12 cellular contexts compared by ENCODE assay signal in the genomic region with DNA sequence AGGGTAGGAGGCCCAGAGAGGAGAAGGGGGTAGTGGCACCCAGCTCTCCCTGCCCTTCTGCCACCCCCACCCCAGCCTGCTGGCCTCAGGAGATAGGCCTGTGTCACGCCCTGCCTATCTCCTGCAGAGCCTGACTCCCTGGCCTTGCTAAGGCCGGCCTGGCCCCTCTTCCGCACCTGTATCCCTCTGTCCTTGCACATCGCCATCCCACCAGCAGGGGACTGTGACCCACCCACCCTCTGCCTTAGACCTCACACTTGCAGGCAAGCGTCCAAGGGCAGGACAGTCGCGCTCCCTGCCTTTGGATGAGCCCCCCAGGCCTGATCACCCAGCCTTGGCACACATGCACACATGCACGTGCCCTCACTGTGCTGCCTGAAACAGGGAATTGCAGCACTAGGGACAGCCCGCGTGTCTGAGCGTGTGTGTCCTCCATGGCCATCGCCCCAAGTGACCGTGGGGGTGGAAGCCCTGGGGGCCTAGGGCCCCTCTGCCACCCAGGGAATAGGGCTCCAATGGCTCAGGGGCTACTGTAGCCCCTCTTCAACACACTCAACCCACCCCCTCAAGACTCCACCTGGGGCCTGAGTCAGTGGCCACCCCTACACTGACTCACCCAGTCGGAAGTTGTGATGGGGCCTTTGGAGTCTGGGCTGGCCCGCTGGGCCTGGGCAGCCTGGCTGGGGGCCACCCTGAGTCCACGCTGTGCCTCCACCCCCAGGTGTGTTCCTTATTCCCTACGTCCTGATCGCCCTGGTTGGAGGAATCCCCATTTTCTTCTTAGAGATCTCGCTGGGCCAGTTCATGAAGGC. TPM values are rescaled to one million over a fixed set of nuclear protein-coding genes. Genes with fewer than 3 reads are reported as not detected.
DNase-seq lines count a peak whose midpoint lies in the region; ATAC-seq, FAIRE-seq and TF ChIP-seq lines count a peak whose summit lies in the region.
"Had no signal": no experiment of that assay in that cellular context is flagged by ENCODE, and none has a peak within 500 bp of the region (broad histone marks: within the 10 kb centered on the region; RNA-seq: fewer than 3 reads in every experiment).

No MANE protein-coding gene starts in this region.

- H3K4me3 ChIP-seq in cardiac fibroblast (replicated peaks in 1 of 2; ENCODE audit: low read depth in 2 of 2, low read length in 2 of 2): peak overlapping the region; percentile 19 to 41
- H3K4me3 ChIP-seq in kidney (ENCODE audit: low read length in 2 of 2): peak overlapping the region; percentile 29 to 42

- peak overlapping the region in 1 of 2 donors; percentile 3 for H3K9ac ChIP-seq in kidney (ENCODE audit: low read length in 2 of 2)

- TF ChIP-seq CTCF in cardiac fibroblast (IDR thresholded peaks at IDR 0.05; ENCODE audit: low read depth, low read length) (peak; percentile 2), kidney (IDR thresholded peaks at IDR 0.05; ENCODE audit: borderline replicate concordance, extremely low read depth, insufficient read depth) (no peak)

- peak overlapping the region in 1 of 2 donors; percentile 9 for H3K27ac ChIP-seq in kidney (ENCODE audit: low read depth in 2 of 2, low read length in 2 of 2)

- DNase-seq in A172 (ENCODE audit: low spot score) (peak; percentile 46), HT1080 (ENCODE audit: low read depth) (peak; percentile 53), cardiac fibroblast (ENCODE audit: low read depth in 2 of 2) (peak in 1 of 2 donors; percentile 16), kidney (peak; percentile 61), SKM-1 treated with dmso at 0.1 percent for 144 hours (lab: John Stamatoyannopoulos, UW; ENCODE audit: unreplicated experiment) (no peak), DMS153 (lab: John Stamatoyannopoulos, UW) (no peak)
- DNase-seq: effector CD4-positive, alpha-beta T cell; T-helper 2 cell had no signal

- no peak for FAIRE-seq in kidney (lab: Jason Lieb, UNC)
- FAIRE-seq: urothelium cell line had no signal

- no peaks in the 10 kb centered on the region for H3K36me3 ChIP-seq in kidney (ENCODE audit: control insufficient read depth in 1 of 2, insufficient read depth in 2 of 2, low read length in 2 of 2)

- intact Hi-C loops in kidney (cut with DNase I): no loop called here

- ATAC-seq in HG03159 (IDR thresholded peaks at IDR 0.05; ENCODE audit: unreplicated experiment): no peak
- ATAC-seq in GM21529 (IDR thresholded peaks at IDR 0.05; ENCODE audit: unreplicated experiment): no peak

- H3K9me3 ChIP-seq in kidney (ENCODE audit: control insufficient read depth in 1 of 2, low read length in 2 of 2): no peaks in the 10 kb centered on the region

- H3K4me1 ChIP-seq in kidney (ENCODE audit: control insufficient read depth in 1 of 2, insufficient read depth in 1 of 2, low read depth in 1 of 2, low read length in 2 of 2): peaks cover 0 to 4% of the 10 kb centered on the region in 2 donors

RNA-seq across cellular contexts. Expression of gene SLC6A8, which starts 2.1 kb away (rescaled TPM):
- total RNA-seq in A172 (2014; rRNA removed; shearing (Covaris generic)): 17.1 and 25.6 TPM in 2 replicates
- 33.2 and 61.3 TPM in 2 replicates for total RNA-seq in HT1080 (2014; rRNA removed; shearing (Covaris generic))
- polyA plus RNA-seq in HT1080 (2015; cell fraction: cytosol; rRNA removed): 44.9 and 48.7 TPM in 2 replicates
- polyA plus RNA-seq in HT1080 (2015; cell fraction: nucleus; rRNA removed): 52.8 and 57.3 TPM in 2 replicates
- total RNA-seq in kidney: 110 TPM
- polyA plus RNA-seq in kidney (ENCODE audit: insufficient read depth, low read depth, low replicate concordance): 79.7 TPM

RNA-seq across cellular contexts. Expression of gene PNCK, which starts 16.2 kb away (rescaled TPM):
- 0.48 and 2.7 TPM in 2 replicates for total RNA-seq in A172 (2014; rRNA removed; shearing (Covaris generic))
- not detected in 2 replicates for total RNA-seq in HT1080 (2014; rRNA removed; shearing (Covaris generic))
- not detected in 2 replicates for polyA plus RNA-seq in HT1080 (2015; cell fraction: cytosol; rRNA removed)
- 0.71 and 0.92 TPM in 2 replicates for polyA plus RNA-seq in HT1080 (2015; cell fraction: nucleus; rRNA removed)
- total RNA-seq in kidney: 1.5 TPM
- polyA plus RNA-seq in kidney (ENCODE audit: insufficient read depth, low read depth, low replicate concordance): 5.5 TPM
- total RNA-seq: LHCN-M2 had no signal

RNA-seq across cellular contexts. Expression of gene BCAP31, which starts 34.3 kb away (rescaled TPM):
- total RNA-seq in A172 (2014; rRNA removed; shearing (Covaris generic)): 523 and 538 TPM in 2 replicates
- total RNA-seq in HT1080 (2014; rRNA removed; shearing (Covaris generic)): 197 and 234 TPM in 2 replicates
- polyA plus RNA-seq in HT1080 (2015; cell fraction: cytosol; rRNA removed): 283 and 322 TPM in 2 replicates
- polyA plus RNA-seq in HT1080 (2015; cell fraction: nucleus; rRNA removed): 174 and 261 TPM in 2 replicates
- 218 TPM for total RNA-seq in kidney
- 246 TPM for polyA plus RNA-seq in kidney (ENCODE audit: insufficient read depth, low read depth, low replicate concordance)

RNA-seq across cellular contexts. Expression of gene ABCD1, which starts 34.8 kb away (rescaled TPM):
- 44.7 and 44.8 TPM in 2 replicates for total RNA-seq in A172 (2014; rRNA removed; shearing (Covaris generic))
- 1.5 and 1.9 TPM in 2 replicates for total RNA-seq in HT1080 (2014; rRNA removed; shearing (Covaris generic))
- polyA plus RNA-seq in HT1080 (2015; cell fraction: cytosol; rRNA removed): 6.2 and 6.8 TPM in 2 replicates
- polyA plus RNA-seq in HT1080 (2015; cell fraction: nucleus; rRNA removed): 10.0 and 10.2 TPM in 2 replicates
- total RNA-seq in kidney: 13.7 TPM
- 5.2 TPM for polyA plus RNA-seq in kidney (ENCODE audit: insufficient read depth, low read depth, low replicate concordance)

RNA-seq across cellular contexts. Expression of gene DUSP9, which starts 42.9 kb away (rescaled TPM):
- 9.0 and 9.3 TPM in 2 replicates for total RNA-seq in A172 (2014; rRNA removed; shearing (Covaris generic))
- not detected in 2 replicates for total RNA-seq in HT1080 (2014; rRNA removed; shearing (Covaris generic))
- not detected in 2 replicates for polyA plus RNA-seq in HT1080 (2015; cell fraction: cytosol; rRNA removed)
- not detected in 2 replicates for polyA plus RNA-seq in HT1080 (2015; cell fraction: nucleus; rRNA removed)
- total RNA-seq in kidney: 4.7 TPM
- 81.4 TPM for polyA plus RNA-seq in kidney (ENCODE audit: insufficient read depth, low read depth, low replicate concordance)
- total RNA-seq: LHCN-M2 had no signal

Comparison
In these comparisons a context has a peak if more than half of its experiments do, and no peak if none do; other contexts are left out.
1. DNase-seq: peak in A172 (single experiment), HT1080 (single experiment) and kidney (single experiment); none in SKM-1 treated with dmso at 0.1 percent for 144 hours (single experiment) and DMS153 (single experiment).